Comparison of ENCODE assay signal across 1 cellular context in genomic region chr6:10529231-10529801, GRCh38.
TF ChIP-seq lines count a peak whose summit lies in the region.

No MANE protein-coding gene starts in this region.

TF ChIP-seq in GM12878, 131 proteins besides CTCF, POLR2A, EP300 and RAD21 (continued from another document):
- no peak for TF ChIP-seq TCF12 (IDR thresholded peaks at IDR 0.05; ENCODE audit: low read depth, low read length)
